ENCODE assay signal across 1 cellular context in genomic region chr3:152287898-152288576, GRCh38.
TF ChIP-seq lines count a peak whose summit lies in the region.

No MANE protein-coding gene starts in this region.

TF ChIP-seq in WTC11, 78 proteins besides CTCF, POLR2A, EP300 and RAD21 (continued from another document):
- TF ChIP-seq ZNF532 (CRISPR knock-in tag; IDR thresholded peaks at IDR 0.05; ENCODE audit: borderline replicate concordance) (no peak), ERG (CRISPR knock-in tag; IDR thresholded peaks at IDR 0.05) (no peak), ETV6 (CRISPR knock-in tag; IDR thresholded peaks at IDR 0.05) (no peak), TP53 (CRISPR knock-in tag; IDR thresholded peaks at IDR 0.05) (no peak), ATF3 (CRISPR knock-in tag; conservative IDR thresholded peaks at IDR 0.05) (no peak), NFATC4 (CRISPR knock-in tag; IDR thresholded peaks at IDR 0.05) (no peak), ZNF512 (CRISPR knock-in tag; IDR thresholded peaks at IDR 0.05; ENCODE audit: borderline replicate concordance) (no peak)
